In the genomic region with DNA sequence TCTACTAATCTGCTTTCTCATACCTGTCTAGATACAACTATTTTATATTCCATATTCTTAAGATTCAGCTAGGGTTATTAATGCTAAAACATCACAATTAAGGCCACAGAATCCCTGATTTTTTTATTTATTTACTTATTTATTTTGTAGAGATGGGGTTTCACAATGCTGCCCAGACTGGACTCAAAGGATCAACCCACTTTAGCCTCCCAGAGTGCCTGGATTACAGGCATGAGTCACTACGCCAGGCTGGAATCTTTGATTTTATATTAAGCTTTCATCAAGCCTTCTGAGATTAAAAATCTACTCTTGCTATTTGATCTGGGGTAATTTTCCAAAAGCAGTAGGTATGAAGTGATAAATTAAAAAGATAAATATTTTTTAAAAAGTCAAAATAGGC, we compare ENCODE assay signal across 17 cellular contexts. TPM values are rescaled to one million over a fixed set of nuclear protein-coding genes. Genes with fewer than 3 reads are reported as not detected.
DNase-seq lines count a peak whose midpoint lies in the region; ATAC-seq and TF ChIP-seq lines count a peak whose summit lies in the region.
"Had no signal": no experiment of that assay in that cellular context is flagged by ENCODE, and none has a peak within 500 bp of the region (broad histone marks: within the 10 kb centered on the region; RNA-seq: fewer than 3 reads in every experiment).

No MANE protein-coding gene starts in this region.

- no peak overlapping the region for H2BK15ac ChIP-seq in mesenchymal stem cell (ENCODE audit: low read depth, poor library complexity, severe bottlenecking)

- TF ChIP-seq CTCF in esophagus muscularis mucosa (IDR thresholded peaks at IDR 0.05), result no peak

- H2BK120ac ChIP-seq in mesenchymal stem cell (ENCODE audit: low read depth, low read length), result no peak overlapping the region

- H3K4me1 Mint-ChIP-seq in stimulated activated effector memory CD8-positive, alpha-beta T cell treated with anti-CD3 and anti-CD28 coated beads, Interleukin-12 subunit alpha, Interleukin-12 subunit beta, amount 100 ng/mL, for 72 hours, result peaks cover 22% of the 10 kb centered on the region
- H3K4me1 Mint-ChIP-seq in activated CD4-positive, alpha-beta memory T cell treated with anti-CD3 and anti-CD28 coated beads for 36 hours (ENCODE audit: low read depth), result peaks cover 32% of the 10 kb centered on the region

- no peaks in the 10 kb centered on the region for H3K36me3 ChIP-seq in MG63
- H3K36me3 ChIP-seq in esophagus muscularis mucosa, result no peaks in the 10 kb centered on the region
- H3K36me3 ChIP-seq in mesenchymal stem cell (ENCODE audit: control insufficient read depth in 1 of 2, insufficient read depth in 2 of 2, low read depth in 1 of 2, low read length in 2 of 2), result no peaks in the 10 kb centered on the region
- H3K36me3 ChIP-seq: HAP-1 had no signal

- POLR2A ChIA-PET in activated CD4-positive, alpha-beta memory T cell treated with anti-CD3 and anti-CD28 coated beads for 36 hours (lab: Charles Lee), result interaction anchor here (1.0 to 3.7 kb wide), 4 partner anchors 13 to 38 kb away, joined by 3 to 36 read pairs (median 6); no protein-coding TSS in a partner anchor

- CTCF ChIA-PET in activated CD4-positive, alpha-beta memory T cell treated with anti-CD3 and anti-CD28 coated beads for 36 hours (lab: Charles Lee), result interaction anchor here (1.5 to 5.1 kb wide), 10 partner anchors 11 to 301 kb away, joined by 3 to 50 read pairs (median 11); a partner anchor contains a TSS

- no peak for ATAC-seq in stimulated activated effector memory CD8-positive, alpha-beta T cell treated with anti-CD3 and anti-CD28 coated beads, Interleukin-12 subunit alpha, Interleukin-12 subunit beta, amount 100 ng/mL, for 72 hours
- ATAC-seq: HepG2 had no signal

- no peak overlapping the region for H3K4me2 ChIP-seq in mesenchymal stem cell (ENCODE audit: low read length, poor library complexity, severe bottlenecking)

- H3K9ac ChIP-seq in mesenchymal stem cell (ENCODE audit: low read length), result no peak overlapping the region

- H3K18ac ChIP-seq in mesenchymal stem cell (ENCODE audit: low read depth in 1 of 2, low read length in 2 of 2), result no peak overlapping the region

- H3K4me1 ChIP-seq in esophagus muscularis mucosa, result no peaks in the 10 kb centered on the region
- H3K4me1 ChIP-seq in mesenchymal stem cell (ENCODE audit: control insufficient read depth, insufficient read depth, low read depth, low read length), result no peaks in the 10 kb centered on the region
- H3K4me1 ChIP-seq: HAP-1 had no signal

- no peaks in the 10 kb centered on the region for H3K27me3 Mint-ChIP-seq in activated CD4-positive, alpha-beta memory T cell treated with anti-CD3 and anti-CD28 coated beads for 36 hours
- H3K27me3 Mint-ChIP-seq: B cell had no signal

- H3K27ac Mint-ChIP-seq in stimulated activated effector memory CD8-positive, alpha-beta T cell treated with anti-CD3 and anti-CD28 coated beads, Interleukin-12 subunit alpha, Interleukin-12 subunit beta, amount 100 ng/mL, for 72 hours, result no peak overlapping the region
- no peak overlapping the region for H3K27ac Mint-ChIP-seq in activated CD4-positive, alpha-beta memory T cell treated with anti-CD3 and anti-CD28 coated beads for 36 hours
- H3K27ac Mint-ChIP-seq: B cell; CD4-positive, alpha-beta T cell; HFFc6 had no signal

- DNase-seq in HCEC 1CT (peak; percentile 5), MG63 (peak; percentile 15), esophagus muscularis mucosa (ENCODE audit: extremely low spot score) (peak; percentile 1), mesenchymal stem cell (peak; percentile 27), OCI-M1 (lab: John Stamatoyannopoulos, UW) (no peak)
- DNase-seq in stimulated activated effector memory CD8-positive, alpha-beta T cell treated with anti-CD3 and anti-CD28 coated beads, Interleukin-12 subunit alpha, Interleukin-12 subunit beta, amount 100 ng/mL, for 72 hours (ENCODE audit: low spot score in 2 of 2), result no peak
- DNase-seq in activated CD4-positive, alpha-beta memory T cell treated with anti-CD3 and anti-CD28 coated beads for 36 hours, result no peak
- DNase-seq: C1 segment of cervical spinal cord; Calu3; CD4-positive, alpha-beta T cell; DND-41; GF-D8; GOT3; HFFc6 had no signal

- no peaks in the 10 kb centered on the region for H3K9me3 ChIP-seq in MG63
- no peaks in the 10 kb centered on the region for H3K9me3 ChIP-seq in esophagus muscularis mucosa
- H3K9me3 ChIP-seq in mesenchymal stem cell (ENCODE audit: control insufficient read depth, low read length), result no peaks in the 10 kb centered on the region
- H3K9me3 ChIP-seq: HAP-1 had no signal

- H2AFZ ChIP-seq in mesenchymal stem cell (ENCODE audit: low read depth, low read length), result no peak overlapping the region

- 89% methylated on average over 1 of the region's 1 CpG for WGBS in esophagus muscularis mucosa
- WGBS in mesenchymal stem cell, result no CpG with 5 or more reads among the region's 1 CpG

- H3K27ac ChIP-seq in esophagus muscularis mucosa (replicated peaks in 1 of 4) (no peak overlapping the region), mesenchymal stem cell (ENCODE audit: low read length, poor library complexity, severe bottlenecking) (no peak overlapping the region)

- H3K79me1 ChIP-seq in mesenchymal stem cell (replicated peaks; ENCODE audit: low read length, poor library complexity, severe bottlenecking), result no peaks in the 10 kb centered on the region

- no peak overlapping the region for H2AK5ac ChIP-seq in mesenchymal stem cell (ENCODE audit: low read length, severe bottlenecking)

- no peak overlapping the region for H3K4ac ChIP-seq in mesenchymal stem cell (ENCODE audit: low read depth in 1 of 2, low read length in 2 of 2)

- H3K27me3 ChIP-seq in MG63, result no peaks in the 10 kb centered on the region
- no peaks in the 10 kb centered on the region for H3K27me3 ChIP-seq in esophagus muscularis mucosa
- peaks cover 0 to 8% of the 10 kb centered on the region in 2 experiments for H3K27me3 ChIP-seq in mesenchymal stem cell (ENCODE audit: control insufficient read depth in 1 of 2, insufficient read depth in 1 of 2, low read length in 2 of 2)

- intact Hi-C loops in esophagus muscularis mucosa (cut with DNase I), result no loop called here
- intact Hi-C loops in activated CD4-positive, alpha-beta memory T cell treated with anti-CD3 and anti-CD28 coated beads for 36 hours (cut with micrococcal nuclease), result loop anchor here (5.0 to 10.0 kb wide), 2 partner anchors 617 to 749 kb away; a partner anchor contains a TSS

- H2BK5ac ChIP-seq in mesenchymal stem cell (ENCODE audit: low read depth, low read length, poor library complexity, severe bottlenecking), result no peak overlapping the region

- H3K4me3 ChIP-seq in MG63, result no peak overlapping the region
- H3K4me3 ChIP-seq in esophagus muscularis mucosa, result no peak overlapping the region
- no peak overlapping the region for H3K4me3 ChIP-seq in mesenchymal stem cell (ENCODE audit: insufficient read depth in 1 of 2, low read depth in 1 of 2, low read length in 2 of 2)
- H3K4me3 ChIP-seq: HAP-1 had no signal

- H4K91ac ChIP-seq in mesenchymal stem cell (ENCODE audit: low read length), result no peak overlapping the region

- no peak overlapping the region for H4K8ac ChIP-seq in mesenchymal stem cell (ENCODE audit: low read length)

- H3K9me3 Mint-ChIP-seq in stimulated activated effector memory CD8-positive, alpha-beta T cell treated with anti-CD3 and anti-CD28 coated beads, Interleukin-12 subunit alpha, Interleukin-12 subunit beta, amount 100 ng/mL, for 72 hours, result no peaks in the 10 kb centered on the region
- H3K9me3 Mint-ChIP-seq in activated CD4-positive, alpha-beta memory T cell treated with anti-CD3 and anti-CD28 coated beads for 36 hours, result no peaks in the 10 kb centered on the region
- H3K9me3 Mint-ChIP-seq: CD4-positive, alpha-beta T cell; HFFc6 had no signal

- TF ChIP-seq POLR2A in esophagus muscularis mucosa (IDR thresholded peaks at IDR 0.05; ENCODE audit: low read depth), result no peak

- H3K14ac ChIP-seq in mesenchymal stem cell (ENCODE audit: low read length in 2 of 2), result no peak overlapping the region

- H2BK12ac ChIP-seq in mesenchymal stem cell (ENCODE audit: low read length in 2 of 2), result no peak overlapping the region

- no peak for TF ChIP-seq EP300 in esophagus muscularis mucosa (IDR thresholded peaks at IDR 0.05)

- no peak overlapping the region for H3K23ac ChIP-seq in mesenchymal stem cell (ENCODE audit: low read length in 2 of 2)

- H3K36me3 Mint-ChIP-seq in stimulated activated effector memory CD8-positive, alpha-beta T cell treated with anti-CD3 and anti-CD28 coated beads, Interleukin-12 subunit alpha, Interleukin-12 subunit beta, amount 100 ng/mL, for 72 hours, result peaks cover 83% of the 10 kb centered on the region
- H3K36me3 Mint-ChIP-seq in activated CD4-positive, alpha-beta memory T cell treated with anti-CD3 and anti-CD28 coated beads for 36 hours, result peaks cover 59% of the 10 kb centered on the region

- H3K4me3 Mint-ChIP-seq in stimulated activated effector memory CD8-positive, alpha-beta T cell treated with anti-CD3 and anti-CD28 coated beads, Interleukin-12 subunit alpha, Interleukin-12 subunit beta, amount 100 ng/mL, for 72 hours, result no peak overlapping the region
- H3K4me3 Mint-ChIP-seq in activated CD4-positive, alpha-beta memory T cell treated with anti-CD3 and anti-CD28 coated beads for 36 hours, result no peak overlapping the region
- H3K4me3 Mint-ChIP-seq: B cell; CD4-positive, alpha-beta T cell; HFFc6 had no signal

RNA-seq across cellular contexts. Expression of a gene that starts 39.0 kb away (rescaled TPM):
- 2.8 and 5.6 TPM in 2 replicates for total RNA-seq in MG63 (2014; rRNA removed; shearing (Covaris generic); ENCODE audit: low replicate concordance)
- total RNA-seq in esophagus muscularis mucosa, result under 1 TPM; under 0.01 to 0.83 (median 0.18) TPM
- polyA plus RNA-seq in mesenchymal stem cell (2013, experiment 1 of 2), result 0.40 TPM
- 0.38 TPM for polyA plus RNA-seq in mesenchymal stem cell (2013, experiment 2 of 2)
- 10 to 100 TPM; 42.1 to 43.2 TPM for total RNA-seq in activated CD4-positive, alpha-beta memory T cell treated with anti-CD3 and anti-CD28 coated beads for 36 hours
- total RNA-seq: HepG2 had no signal
- polyA plus RNA-seq: HepG2 had no signal

Comparison
In these comparisons a context has a peak if more than half of its experiments do, and no peak if none do; other contexts are left out.
1. DNase-seq: peak in HCEC 1CT (single experiment), MG63 (single experiment), esophagus muscularis mucosa (single experiment) and mesenchymal stem cell (single experiment); none in stimulated activated effector memory CD8-positive, alpha-beta T cell treated with anti-CD3 and anti-CD28 coated beads, Interleukin-12 subunit alpha, Interleukin-12 subunit beta, amount 100 ng/mL, for 72 hours (0 of 2), activated CD4-positive, alpha-beta memory T cell treated with anti-CD3 and anti-CD28 coated beads for 36 hours (single experiment) and OCI-M1 (single experiment).